Comparison of ENCODE assay signal across 13 cellular contexts in genomic region chr20:41234546-41234945, GRCh38.
A peak's percentile ranks its signal among the peaks of the same experiment; 100 is the strongest.
DNase-seq lines count a peak whose midpoint lies in the region; ATAC-seq and TF ChIP-seq lines count a peak whose summit lies in the region.
"Had no signal": no experiment of that assay in that cellular context is flagged by ENCODE, and none has a peak within 500 bp of the region (broad histone marks: within the 10 kb centered on the region; RNA-seq: fewer than 3 reads in every experiment).

No MANE protein-coding gene starts in this region.

- H3K27ac Mint-ChIP-seq in mesothelial cell of epicardium: peak overlapping the region; percentile 68
- no peak overlapping the region for H3K27ac Mint-ChIP-seq in activated naive CD8-positive, alpha-beta T cell treated with anti-CD3 and anti-CD28 coated beads, Interleukin-2, amount 50 U/mL, for 24 hours

- no peak for TF ChIP-seq EP300 in suprapubic skin (IDR thresholded peaks at IDR 0.05)

- no peak for DNase-seq in adipocyte (ENCODE audit: low read depth)
- no peak for DNase-seq in fibroblast of lung (ENCODE audit: low read depth in 2 of 2)
- DNase-seq in mesothelial cell of epicardium (ENCODE audit: low spot score in 2 of 2, unreplicated experiment in 2 of 2): no peak
- no peak for DNase-seq in suprapubic skin (ENCODE audit: low spot score in 2 of 2)
- DNase-seq in CD1c-positive myeloid dendritic cell (ENCODE audit: extremely low spot score): no peak
- no peak for DNase-seq in stimulated activated CD4-positive, alpha-beta T cell treated with anti-CD3 and anti-CD28 coated beads, Interleukin-4, amount 100 ng/mL, for 4 hours
- DNase-seq in activated naive CD8-positive, alpha-beta T cell treated with anti-CD3 and anti-CD28 coated beads, Interleukin-2, amount 50 U/mL, for 24 hours: no peak
- DNase-seq: activated T-cell treated with anti-CD3 and anti-CD28 coated beads, Interleukin-2, amount 50 U/mL, for 1 hour; naive thymus-derived CD4-positive, alpha-beta T cell; NCI-H510A treated with DMSO at 0.1 percent for 48 hours; SHP77 had no signal

- no peak for TF ChIP-seq POLR2A in suprapubic skin (IDR thresholded peaks at IDR 0.05)

- WGBS in suprapubic skin: 47% methylated on average over 4 of the region's 4 CpGs

- no peaks in the 10 kb centered on the region for H3K27me3 Mint-ChIP-seq in mesothelial cell of epicardium (ENCODE audit: low read depth)
- H3K27me3 Mint-ChIP-seq in activated naive CD8-positive, alpha-beta T cell treated with anti-CD3 and anti-CD28 coated beads, Interleukin-2, amount 50 U/mL, for 24 hours: no peaks in the 10 kb centered on the region
- H3K27me3 Mint-ChIP-seq: naive thymus-derived CD4-positive, alpha-beta T cell had no signal

- H2AFZ ChIP-seq in fibroblast of lung (ENCODE audit: low read length): no peak overlapping the region

- peaks cover 24% of the 10 kb centered on the region for H3K4me1 Mint-ChIP-seq in mesothelial cell of epicardium
- H3K4me1 Mint-ChIP-seq in activated naive CD8-positive, alpha-beta T cell treated with anti-CD3 and anti-CD28 coated beads, Interleukin-2, amount 50 U/mL, for 24 hours: peaks cover 32% of the 10 kb centered on the region

- no peak overlapping the region for H3K4me2 ChIP-seq in fibroblast of lung (ENCODE audit: extremely low read depth, insufficient read depth, low read length)

- H3K4me3 ChIP-seq in adipocyte (ENCODE audit: low read length): peak overlapping the region; percentile 22
- no peak overlapping the region for H3K4me3 ChIP-seq in fibroblast of lung (replicated peaks in 1 of 4; ENCODE audit: control extremely low read depth in 1 of 4, insufficient read depth in 1 of 4, low read depth in 3 of 4, low read length in 4 of 4)
- no peak overlapping the region for H3K4me3 ChIP-seq in suprapubic skin

- H3K79me2 ChIP-seq in fibroblast of lung (ENCODE audit: control insufficient read depth, insufficient read depth, low read length): peaks cover 15% of the 10 kb centered on the region

- H3K4me1 ChIP-seq in adipocyte (ENCODE audit: control insufficient read depth, insufficient read depth, low read length) (peaks cover 38% of the 10 kb centered on the region), fibroblast of lung (ENCODE audit: control insufficient read depth, extremely low read depth, insufficient read depth, low read length) (peaks cover 21% of the 10 kb centered on the region), suprapubic skin (peaks cover 42% of the 10 kb centered on the region)

- peak overlapping the region; percentile 76 for H3K27ac ChIP-seq in fibroblast of lung (ENCODE audit: insufficient read depth, low read length)
- peak overlapping the region; percentile 93 for H3K27ac ChIP-seq in suprapubic skin

- TF ChIP-seq CTCF in fibroblast of lung (conservative IDR thresholded peaks at IDR 0.05 in 1 of 2, IDR thresholded peaks at IDR 0.05 in 1 of 2; ENCODE audit: low read depth in 1 of 2, low read length in 2 of 2) (no peak), mesothelial cell of epicardium (IDR thresholded peaks at IDR 0.05; ENCODE audit: unreplicated experiment) (no peak), suprapubic skin (IDR thresholded peaks at IDR 0.05) (no peak)

- no peak for ATAC-seq in activated naive CD8-positive, alpha-beta T cell treated with anti-CD3 and anti-CD28 coated beads, Interleukin-2, amount 50 U/mL, for 24 hours
- ATAC-seq in HG03469 (IDR thresholded peaks at IDR 0.05; ENCODE audit: unreplicated experiment): no peak
- ATAC-seq: naive thymus-derived CD4-positive, alpha-beta T cell had no signal

- no peaks in the 10 kb centered on the region for H4K20me1 ChIP-seq in fibroblast of lung (ENCODE audit: control insufficient read depth, extremely low read depth, insufficient read depth, low read length)

- H3K9ac ChIP-seq in adipocyte (ENCODE audit: low read length) (peak overlapping the region; percentile 73), fibroblast of lung (ENCODE audit: insufficient read depth, low read length) (no peak overlapping the region)

- H3K27me3 ChIP-seq in adipocyte (replicated peaks; ENCODE audit: control insufficient read depth, insufficient read depth, low read length) (no peaks in the 10 kb centered on the region), fibroblast of lung (ENCODE audit: control insufficient read depth, insufficient read depth, low read length) (no peaks in the 10 kb centered on the region), suprapubic skin (no peaks in the 10 kb centered on the region)

- H3K36me3 ChIP-seq in adipocyte (ENCODE audit: control insufficient read depth, insufficient read depth, low read length, severe bottlenecking) (peaks cover 7% of the 10 kb centered on the region), fibroblast of lung (ENCODE audit: control insufficient read depth, insufficient read depth, low read length) (no peaks in the 10 kb centered on the region), suprapubic skin (no peaks in the 10 kb centered on the region)

- H3K4me3 Mint-ChIP-seq in mesothelial cell of epicardium: no peak overlapping the region
- H3K4me3 Mint-ChIP-seq in activated naive CD8-positive, alpha-beta T cell treated with anti-CD3 and anti-CD28 coated beads, Interleukin-2, amount 50 U/mL, for 24 hours: no peak overlapping the region
- H3K4me3 Mint-ChIP-seq: CD14-positive monocyte; naive thymus-derived CD4-positive, alpha-beta T cell had no signal

- no peaks in the 10 kb centered on the region for H3K36me3 Mint-ChIP-seq in mesothelial cell of epicardium
- H3K36me3 Mint-ChIP-seq in activated naive CD8-positive, alpha-beta T cell treated with anti-CD3 and anti-CD28 coated beads, Interleukin-2, amount 50 U/mL, for 24 hours (ENCODE audit: low read depth): peaks cover 2% of the 10 kb centered on the region

- H3K9me3 Mint-ChIP-seq in mesothelial cell of epicardium: no peaks in the 10 kb centered on the region
- no peaks in the 10 kb centered on the region for H3K9me3 Mint-ChIP-seq in activated naive CD8-positive, alpha-beta T cell treated with anti-CD3 and anti-CD28 coated beads, Interleukin-2, amount 50 U/mL, for 24 hours

- H3K9me3 ChIP-seq in adipocyte (ENCODE audit: control insufficient read depth, low read length): no peaks in the 10 kb centered on the region
- no peaks in the 10 kb centered on the region for H3K9me3 ChIP-seq in fibroblast of lung (ENCODE audit: control insufficient read depth, insufficient read depth, low read depth, low read length)
- H3K9me3 ChIP-seq in suprapubic skin: no peaks in the 10 kb centered on the region
